In genomic region chr7:94195201-94195600, GRCh38 we compare ENCODE assay signal across 32 cellular contexts.
"Had no signal": no experiment of that assay in that cellular context is flagged by ENCODE, and none has a peak within 500 bp of the region (broad histone marks: within the 10 kb centered on the region; RNA-seq: fewer than 3 reads in every experiment).

No MANE protein-coding gene starts in this region.

- H3K9ac ChIP-seq: parathyroid adenoma had no signal

- H3K36me3 ChIP-seq: esophagus muscularis mucosa, sigmoid colon, thyroid gland, upper lobe of right lung had no signal

- H3K4me1 Mint-ChIP-seq: activated CD4-positive, alpha-beta T cell treated with anti-CD3 and anti-CD28 coated beads, Interleukin-2, amount 10 ng/mL, durations not matched to agents 24 days and 14 days; activated naive CD4-positive, alpha-beta T cell treated with anti-CD3 and anti-CD28 coated beads, Interleukin-2, amount 10 ng/mL, durations not matched to agents 7 days and 5 days; activated naive CD8-positive, alpha-beta T cell treated with anti-CD3 and anti-CD28 coated beads, Interleukin-2, amount 10 ng/mL, durations not matched to agents 7 days and 5 days; endodermal cell; memory B cell; naive thymus-derived CD8-positive, alpha-beta T cell; neural crest cell; stimulated activated memory B cell treated with anti-CD40 and anti-IgM and Interleukin-4, amounts not matched to agents 10 μg/mL and 1 μg/mL and 100 μg/mL, for 72 hours; stimulated activated naive CD8-positive, alpha-beta T cell treated with anti-CD3 and anti-CD28 coated beads, Interleukin-15, amount 100 ng/mL, for 72 hours; T-helper 17 cell had no signal

- H3K9me3 ChIP-seq: esophagus muscularis mucosa, psoas muscle, sigmoid colon, thyroid gland, upper lobe of right lung had no signal

- H3K27ac ChIP-seq: esophagus muscularis mucosa, parathyroid adenoma, psoas muscle, sigmoid colon, thyroid gland, upper lobe of right lung had no signal

- H3K79me2 ChIP-seq: parathyroid adenoma had no signal

- H3K27ac Mint-ChIP-seq: activated CD4-positive, alpha-beta memory T cell treated with anti-CD3 and anti-CD28 coated beads for 36 hours; activated CD4-positive, alpha-beta T cell treated with anti-CD3 and anti-CD28 coated beads, Interleukin-2, amount 10 ng/mL, durations not matched to agents 24 days and 14 days; activated naive CD4-positive, alpha-beta T cell treated with anti-CD3 and anti-CD28 coated beads, Interleukin-2, amount 10 ng/mL, durations not matched to agents 7 days and 5 days; activated naive CD8-positive, alpha-beta T cell treated with anti-CD3 and anti-CD28 coated beads, Interleukin-2, amount 10 ng/mL, durations not matched to agents 7 days and 5 days; activated T-helper 1 cell treated with anti-CD3 and anti-CD28 coated beads, Interleukin-12 subunit alpha, Interleukin-12 subunit beta, Interleukin-2, Interleukin-4 antibody, amounts not matched to agents 30 ng/mL and 10 ng/mL and 1 ng/mL, durations not matched to agents 14 hours and 24 hours and 36 hours; endodermal cell; memory B cell; naive thymus-derived CD8-positive, alpha-beta T cell; stimulated activated memory B cell treated with anti-CD40 and anti-IgM and Interleukin-4, amounts not matched to agents 10 μg/mL and 1 μg/mL and 100 μg/mL, for 72 hours; stimulated activated naive CD8-positive, alpha-beta T cell treated with anti-CD3 and anti-CD28 coated beads, Interleukin-15, amount 100 ng/mL, for 72 hours; T-helper 17 cell had no signal

- DNase-seq: activated CD4-positive, alpha-beta memory T cell treated with anti-CD3 and anti-CD28 coated beads for 36 hours; activated CD4-positive, alpha-beta T cell treated with anti-CD3 and anti-CD28 coated beads, Interleukin-2, amount 10 ng/mL, durations not matched to agents 24 days and 14 days; activated CD4-positive, CD25-positive, alpha-beta regulatory T cell treated with anti-CD3 and anti-CD28 coated beads, Interleukin-2, amount 50 U/mL, for 72 hours; activated CD8-positive, alpha-beta memory T cell treated with anti-CD3 and anti-CD28 coated beads, Interleukin-2, amount 50 U/mL, for 4 hours; activated gamma-delta T cell; activated naive CD4-positive, alpha-beta T cell treated with anti-CD3 and anti-CD28 coated beads, Interleukin-2, amount 10 ng/mL, durations not matched to agents 7 days and 5 days; activated naive CD8-positive, alpha-beta T cell treated with anti-CD3 and anti-CD28 coated beads, Interleukin-2, amount 10 ng/mL, durations not matched to agents 7 days and 5 days; activated T-cell treated with anti-CD3 and anti-CD28 coated beads, Interleukin-2, amount 50 U/mL, for 1 hour; amygdala; caudate nucleus; endodermal cell; head of caudate nucleus; hippocampal formation; naive thymus-derived CD8-positive, alpha-beta T cell; nucleus accumbens; psoas muscle; sigmoid colon; small intestine; stimulated activated CD4-positive, alpha-beta T cell treated with anti-CD3 and anti-CD28 coated beads, Interleukin-4, amount 100 ng/mL, for 4 hours; stimulated activated CD8-positive, alpha-beta memory T cell treated with anti-CD3 and anti-CD28 coated beads, Interleukin-4, amount 100 ng/mL, for 48 hours; stimulated activated naive CD8-positive, alpha-beta T cell treated with anti-CD3 and anti-CD28 coated beads, Interleukin-15, amount 100 ng/mL, for 72 hours; substantia nigra; T-helper 17 cell; T1000; thyroid gland; upper lobe of right lung had no signal

- H2AFZ ChIP-seq: parathyroid adenoma had no signal

- H3K4me3 Mint-ChIP-seq: activated CD4-positive, alpha-beta memory T cell treated with anti-CD3 and anti-CD28 coated beads for 36 hours; activated CD4-positive, alpha-beta T cell treated with anti-CD3 and anti-CD28 coated beads, Interleukin-2, amount 10 ng/mL, durations not matched to agents 24 days and 14 days; activated naive CD4-positive, alpha-beta T cell treated with anti-CD3 and anti-CD28 coated beads, Interleukin-2, amount 10 ng/mL, durations not matched to agents 7 days and 5 days; activated naive CD8-positive, alpha-beta T cell treated with anti-CD3 and anti-CD28 coated beads, Interleukin-2, amount 10 ng/mL, durations not matched to agents 7 days and 5 days; activated T-helper 1 cell treated with anti-CD3 and anti-CD28 coated beads, Interleukin-12 subunit alpha, Interleukin-12 subunit beta, Interleukin-2, Interleukin-4 antibody, amounts not matched to agents 30 ng/mL and 10 ng/mL and 1 ng/mL, durations not matched to agents 14 hours and 24 hours and 36 hours; endodermal cell; memory B cell; naive thymus-derived CD8-positive, alpha-beta T cell; neural crest cell; stimulated activated memory B cell treated with anti-CD40 and anti-IgM and Interleukin-4, amounts not matched to agents 10 μg/mL and 1 μg/mL and 100 μg/mL, for 72 hours; stimulated activated naive CD8-positive, alpha-beta T cell treated with anti-CD3 and anti-CD28 coated beads, Interleukin-15, amount 100 ng/mL, for 72 hours; T-helper 17 cell had no signal

- H3K4me1 ChIP-seq: parathyroid adenoma, psoas muscle, sigmoid colon, thyroid gland, upper lobe of right lung had no signal

- H3K9me3 Mint-ChIP-seq: activated CD4-positive, alpha-beta T cell treated with anti-CD3 and anti-CD28 coated beads, Interleukin-2, amount 10 ng/mL, durations not matched to agents 24 days and 14 days; activated naive CD4-positive, alpha-beta T cell treated with anti-CD3 and anti-CD28 coated beads, Interleukin-2, amount 10 ng/mL, durations not matched to agents 7 days and 5 days; activated naive CD8-positive, alpha-beta T cell treated with anti-CD3 and anti-CD28 coated beads, Interleukin-2, amount 10 ng/mL, durations not matched to agents 7 days and 5 days; activated T-helper 1 cell treated with anti-CD3 and anti-CD28 coated beads, Interleukin-12 subunit alpha, Interleukin-12 subunit beta, Interleukin-2, Interleukin-4 antibody, amounts not matched to agents 30 ng/mL and 10 ng/mL and 1 ng/mL, durations not matched to agents 14 hours and 24 hours and 36 hours had no signal

- H3K36me3 Mint-ChIP-seq: activated CD4-positive, alpha-beta memory T cell treated with anti-CD3 and anti-CD28 coated beads for 36 hours; activated naive CD4-positive, alpha-beta T cell treated with anti-CD3 and anti-CD28 coated beads, Interleukin-2, amount 10 ng/mL, durations not matched to agents 7 days and 5 days; activated naive CD8-positive, alpha-beta T cell treated with anti-CD3 and anti-CD28 coated beads, Interleukin-2, amount 10 ng/mL, durations not matched to agents 7 days and 5 days; memory B cell; naive thymus-derived CD8-positive, alpha-beta T cell; stimulated activated memory B cell treated with anti-CD40 and anti-IgM and Interleukin-4, amounts not matched to agents 10 μg/mL and 1 μg/mL and 100 μg/mL, for 72 hours had no signal

- H3K27me3 Mint-ChIP-seq: activated CD4-positive, alpha-beta memory T cell treated with anti-CD3 and anti-CD28 coated beads for 36 hours; activated CD4-positive, alpha-beta T cell treated with anti-CD3 and anti-CD28 coated beads, Interleukin-2, amount 10 ng/mL, durations not matched to agents 24 days and 14 days; activated naive CD4-positive, alpha-beta T cell treated with anti-CD3 and anti-CD28 coated beads, Interleukin-2, amount 10 ng/mL, durations not matched to agents 7 days and 5 days; activated naive CD8-positive, alpha-beta T cell treated with anti-CD3 and anti-CD28 coated beads, Interleukin-2, amount 10 ng/mL, durations not matched to agents 7 days and 5 days; memory B cell; stimulated activated memory B cell treated with anti-CD40 and anti-IgM and Interleukin-4, amounts not matched to agents 10 μg/mL and 1 μg/mL and 100 μg/mL, for 72 hours; stimulated activated naive CD8-positive, alpha-beta T cell treated with anti-CD3 and anti-CD28 coated beads, Interleukin-15, amount 100 ng/mL, for 72 hours; T-helper 17 cell had no signal

- H3K4me3 ChIP-seq: esophagus muscularis mucosa, psoas muscle, sigmoid colon, thyroid gland, upper lobe of right lung had no signal

- H3K27me3 ChIP-seq: esophagus muscularis mucosa, sigmoid colon, thyroid gland, upper lobe of right lung had no signal
